In the genomic region with DNA sequence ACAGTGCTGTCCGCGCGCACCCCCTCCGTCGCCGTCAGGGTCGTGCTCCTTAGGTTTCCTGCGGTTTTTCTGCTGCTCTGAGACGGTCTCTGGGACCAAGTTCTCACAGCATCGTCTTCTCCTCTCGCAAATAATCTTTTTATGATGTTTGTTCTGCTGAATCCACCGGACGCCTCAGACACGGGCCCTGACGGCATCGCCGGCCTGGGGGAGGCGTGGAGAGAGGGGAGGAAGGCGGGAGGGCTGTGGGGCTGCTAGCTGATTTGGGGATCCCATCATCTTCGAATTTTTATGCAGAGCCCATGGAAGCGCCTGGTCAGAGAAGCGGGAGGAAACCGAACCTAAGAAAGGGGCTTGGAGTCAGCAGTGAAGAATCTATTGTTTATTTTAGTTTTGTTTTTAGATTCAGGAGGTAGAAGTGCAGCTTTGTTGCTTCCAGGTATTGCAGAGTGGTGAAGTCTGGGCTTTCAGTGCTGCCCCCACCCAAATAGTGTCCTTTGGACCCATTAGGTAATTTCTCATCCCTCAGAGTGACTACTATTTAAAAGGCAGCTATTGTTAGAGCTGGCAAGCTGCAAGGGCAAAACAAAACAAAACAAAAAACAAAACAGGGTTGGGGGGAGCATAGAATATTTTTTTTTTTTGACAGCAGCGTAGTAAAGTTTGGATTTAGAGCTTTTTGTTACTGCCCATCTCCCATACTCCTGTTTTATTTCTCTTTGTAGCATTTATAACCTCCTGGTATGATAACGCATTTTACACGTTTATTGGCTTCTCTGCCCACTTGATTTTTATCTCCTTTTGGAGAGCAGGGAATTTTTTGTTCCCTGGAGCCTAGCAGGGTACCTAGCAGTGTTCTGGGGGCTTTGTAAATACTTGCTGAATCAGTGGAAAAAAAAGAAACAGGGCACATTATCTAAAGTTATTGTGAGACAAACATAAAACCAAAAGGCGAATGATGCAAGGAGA, we compare ENCODE assay signal across 7 cellular contexts.
DNase-seq lines count a peak whose midpoint lies in the region; ATAC-seq, FAIRE-seq and TF ChIP-seq lines count a peak whose summit lies in the region.

No MANE protein-coding gene starts in this region.

- no peaks in the 10 kb centered on the region for H3K36me3 Mint-ChIP-seq in GM23338 (ENCODE audit: low read depth)

- H3K9ac ChIP-seq in GM12878 (ENCODE audit: control insufficient read depth, insufficient read depth, low read length): peak overlapping the region; percentile 88

- CTCF ChIA-PET in GM12878 (lab: Yijun Ruan, JAX): interaction anchor here (0.9 to 1.5 kb wide), 4 partner anchors 8 to 444 kb away, joined by 3 to 4 read pairs (median 3); no protein-coding TSS in a partner anchor

- no peaks in the 10 kb centered on the region for H3K9me2 ChIP-seq in GM23338 (ENCODE audit: insufficient read depth)

- H3K4me1 ChIP-seq in GM23338 (ENCODE audit: insufficient read depth): peaks cover 14% of the 10 kb centered on the region
- peaks cover 10% of the 10 kb centered on the region for H3K4me1 ChIP-seq in GM12878 (ENCODE audit: control insufficient read depth, insufficient read depth, low read length)

- SMC1A ChIA-PET in GM12878 (lab: Charles Lee; ENCODE audit: uncharacterized antibody, unreplicated experiment): interaction anchor here (1.0 to 1.4 kb wide), 4 partner anchors 9 to 205 kb away, joined by 3 read pairs; no protein-coding TSS in a partner anchor

- peaks cover 14% of the 10 kb centered on the region for H3K4me1 Mint-ChIP-seq in GM23338

- peak; percentile 18 for ATAC-seq in GM18505 (IDR thresholded peaks at IDR 0.05; ENCODE audit: unreplicated experiment)
- ATAC-seq in GM23338: peak; percentile 10
- peak; percentile 60 for ATAC-seq in GM12878

- TF ChIP-seq RAD21 in GM12878 (IDR thresholded peaks at IDR 0.05; ENCODE audit: insufficient read depth, low read depth, low read length): no peak

- no peaks in the 10 kb centered on the region for H3K9me3 Mint-ChIP-seq in GM23338

- no peak for TF ChIP-seq EP300 in GM12878 (IDR thresholded peaks at IDR 0.05; ENCODE audit: borderline replicate concordance in 1 of 2, control insufficient read depth in 1 of 2, low read depth in 2 of 2, low read length in 2 of 2)

- H3K4me2 ChIP-seq in GM23338 (peak overlapping the region; percentile 87), GM12878 (ENCODE audit: control insufficient read depth, insufficient read depth) (peak overlapping the region; percentile 77)

- no peak for TF ChIP-seq CTCF in GM23338 (conservative IDR thresholded peaks at IDR 0.05; ENCODE audit: low read depth in 2 of 2)
- TF ChIP-seq CTCF in GM12878 (IDR thresholded peaks at IDR 0.05 in 2 of 3, conservative IDR thresholded peaks at IDR 0.05 in 1 of 3; ENCODE audit: control insufficient read depth in 2 of 3, extremely low read depth in 1 of 3, insufficient read depth in 1 of 3, low read depth in 3 of 3, low read length in 3 of 3): no peak
- no peak for TF ChIP-seq CTCF in kidney epithelial cell (IDR thresholded peaks at IDR 0.05; ENCODE audit: insufficient read depth, low read length, poor library complexity, severe bottlenecking)

- DNase-seq in GM23338 (ENCODE audit: low spot score) (peak; percentile 26), MG63 (no peak), GM12878 (ENCODE audit: low read depth, low spot score) (no peak), kidney epithelial cell (ENCODE audit: low read depth) (no peak), SKM-1 treated with dmso at 0.1 percent for 144 hours (lab: John Stamatoyannopoulos, UW; ENCODE audit: unreplicated experiment) (no peak)
- peak; percentile 1 for DNase-seq in stimulated activated CD8-positive, alpha-beta memory T cell treated with anti-CD3 and anti-CD28 coated beads, Interleukin-15, amount 100 ng/mL, for 1 hour (ENCODE audit: low read depth)

- H3K4me3 ChIP-seq in GM23338 (peak overlapping the region; percentile 78), MG63 (peak overlapping the region; percentile 39), GM12878 (peak overlapping the region; percentile 71), kidney epithelial cell (ENCODE audit: low read depth, low read length) (peak overlapping the region; percentile 46)

- H3K27me3 ChIP-seq in GM23338 (ENCODE audit: insufficient read depth): peaks cover 88% of the 10 kb centered on the region
- no peaks in the 10 kb centered on the region for H3K27me3 ChIP-seq in MG63
- H3K27me3 ChIP-seq in GM12878 (replicated peaks in 1 of 2; ENCODE audit: control insufficient read depth in 2 of 2, insufficient read depth in 2 of 2, low read length in 1 of 2): no peaks in the 10 kb centered on the region; a peak in 1 of 4 replicates
- no peaks in the 10 kb centered on the region for H3K27me3 ChIP-seq in kidney epithelial cell (ENCODE audit: control insufficient read depth, insufficient read depth, low read length)

- no peaks in the 10 kb centered on the region for H3K36me3 ChIP-seq in GM23338 (ENCODE audit: insufficient read depth)
- no peaks in the 10 kb centered on the region for H3K36me3 ChIP-seq in MG63
- H3K36me3 ChIP-seq in GM12878 (ENCODE audit: control insufficient read depth in 2 of 2, insufficient read depth in 2 of 2, low read length in 1 of 2): no peaks in the 10 kb centered on the region
- H3K36me3 ChIP-seq in kidney epithelial cell (ENCODE audit: control insufficient read depth, insufficient read depth, low read length): no peaks in the 10 kb centered on the region

- RAD21 ChIA-PET in GM12878 (lab: Charles Lee; ENCODE audit: unreplicated experiment): interaction anchor here (1.0 to 2.2 kb wide), 3 partner anchors 9 to 121 kb away, joined by 3 to 5 read pairs (median 3); a partner anchor contains a TSS

- H3K27me3 Mint-ChIP-seq in GM23338 (ENCODE audit: insufficient read depth, low read depth, poor library complexity): peaks cover 49% of the 10 kb centered on the region

- H3K27ac ChIP-seq in GM23338 (ENCODE audit: low read depth) (no peak overlapping the region), GM12878 (ENCODE audit: control insufficient read depth, insufficient read depth) (peak overlapping the region; percentile 45)

- peaks cover 10% of the 10 kb centered on the region; the same call in 1 of the 2 replicates for H3F3A ChIP-seq in GM23338 (replicated peaks; ENCODE audit: low read depth)

- H3K79me2 ChIP-seq in GM23338 (replicated peaks; ENCODE audit: insufficient read depth) (no peaks in the 10 kb centered on the region), GM12878 (ENCODE audit: control insufficient read depth, insufficient read depth, low read length) (peaks cover 2% of the 10 kb centered on the region)

- TF ChIP-seq POLR2A in GM18505 (IDR thresholded peaks at IDR 0.05; ENCODE audit: borderline replicate concordance, extremely low read depth, insufficient read depth, insufficient read length) (no peak), GM12878 (IDR thresholded peaks at IDR 0.05; ENCODE audit: low read depth, low read length) (no peak)

- 11% methylated on average over 27 of the region's 27 CpGs for WGBS in GM12878 (ENCODE audit: insufficient coverage, insufficient replicate concordance, low lambda C conversion rate, missing lambda C conversion rate)

- in situ Hi-C loops in GM12878 (cut with MboI): loop anchor here (10.0 kb wide), 1 partner anchor 433 kb away; a partner anchor contains a TSS

- peak overlapping the region; percentile 98 for H2AFZ ChIP-seq in GM23338
- peak overlapping the region; percentile 97 for H2AFZ ChIP-seq in GM12878 (ENCODE audit: control insufficient read depth, low read depth, low read length)

- intact Hi-C loops in GM12878 (cut with micrococcal nuclease; ENCODE audit: unreplicated experiment): loop anchor here (1.0 to 10.0 kb wide), 5 partner anchors 97 to 549 kb away; a partner anchor contains a TSS

- POLR2A ChIA-PET in GM12878 (lab: Charles Lee): no interaction called here

- H3K27ac Mint-ChIP-seq in GM23338: no peak overlapping the region

- H4K20me1 ChIP-seq in GM23338 (replicated peaks; ENCODE audit: insufficient read depth): 0 out of 2 replicates have a peak, but pooled peaks cover 12% of the 10 kb centered on the region
- H4K20me1 ChIP-seq in GM12878 (ENCODE audit: control insufficient read depth, insufficient read depth): no peaks in the 10 kb centered on the region

- H3K4me3 Mint-ChIP-seq in GM23338: peak overlapping the region; percentile 77

- BruUV-seq in GM12878 (replicated peaks; lab: Mats Ljungman, UMichigan): TSS peak; percentile 90

- H3K9me3 ChIP-seq in MG63 (peaks cover 3% of the 10 kb centered on the region; the same call in 1 of the 2 replicates), GM12878 (replicated peaks; ENCODE audit: control insufficient read depth, insufficient read depth, low read length) (no peaks in the 10 kb centered on the region)

- peak; percentile 74 for FAIRE-seq in GM12878 (lab: Jason Lieb, UNC)

TF ChIP-seq in GM23338, 12 proteins besides CTCF, POLR2A, EP300 and RAD21:
- TF ChIP-seq EZH2phosphoT487 (IDR thresholded peaks at IDR 0.05; ENCODE audit: unreplicated experiment) (no peak), EZH2 (IDR thresholded peaks at IDR 0.05; ENCODE audit: low read depth, unreplicated experiment) (peak; percentile 17)

TF ChIP-seq in GM12878, 131 proteins besides CTCF, POLR2A, EP300 and RAD21:
- no peak for TF ChIP-seq CREB1 (IDR thresholded peaks at IDR 0.05; ENCODE audit: low read depth)
- TF ChIP-seq SMARCA5 (IDR thresholded peaks at IDR 0.05): no peak
- TF ChIP-seq FOXM1 (IDR thresholded peaks at IDR 0.05; ENCODE audit: low read depth, low read length): 0 out of 2 replicates have a peak, but pooled peaks have one; percentile 8
- TF ChIP-seq IKZF1 (conservative IDR thresholded peaks at IDR 0.05): 0 out of 2 replicates have a peak, but pooled peaks have one; percentile 52
- TF ChIP-seq PML (IDR thresholded peaks at IDR 0.05; ENCODE audit: low read length): 0 out of 2 replicates have a peak, but pooled peaks have one; percentile 10
TF ChIP-seq in GM12878: peak in this region for 3.

Comparison
In these comparisons a context has a peak if more than half of its experiments do, and no peak if none do; other contexts are left out.
1. ATAC-seq: peak in every context shown above with its lines; median percentile 60 in GM12878; 18 in GM18505; 10 in GM23338.
2. DNase-seq: peak in GM23338 (single experiment) and stimulated activated CD8-positive, alpha-beta memory T cell treated with anti-CD3 and anti-CD28 coated beads, Interleukin-15, amount 100 ng/mL, for 1 hour (single experiment); none in MG63 (single experiment), GM12878 (single experiment), kidney epithelial cell (single experiment) and SKM-1 treated with dmso at 0.1 percent for 144 hours (single experiment).
3. Peak in every context shown above with its lines, with median percentiles within 50 percentile points of each other: H3K4me3 ChIP-seq.